Comparison of ENCODE assay signal across 17 cellular contexts in the genomic region with DNA sequence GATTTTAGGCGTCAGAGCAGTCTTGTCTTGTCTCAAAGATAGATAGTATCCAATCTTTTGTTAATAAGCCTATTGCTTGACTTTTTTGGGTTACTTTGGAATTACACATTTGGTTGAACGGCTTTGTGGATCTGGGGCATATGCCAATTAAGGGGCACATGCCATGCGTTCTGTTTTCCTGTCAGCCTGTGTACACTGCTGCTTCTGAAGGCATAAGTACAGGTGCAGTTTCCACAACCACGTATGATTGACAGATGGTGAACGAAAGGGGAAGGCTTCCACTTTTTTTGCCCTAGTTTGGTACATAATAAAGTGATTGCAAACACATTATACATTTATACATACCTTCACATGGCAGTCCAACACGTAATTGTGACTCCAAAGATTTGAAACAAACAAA.
"Had no signal": no experiment of that assay in that cellular context is flagged by ENCODE, and none has a peak within 500 bp of the region (broad histone marks: within the 10 kb centered on the region; RNA-seq: fewer than 3 reads in every experiment).

No MANE protein-coding gene starts in this region.

- H3K4me3 Mint-ChIP-seq: activated CD4-positive, alpha-beta memory T cell treated with anti-CD3 and anti-CD28 coated beads for 36 hours; activated naive CD8-positive, alpha-beta T cell; endodermal cell; stimulated activated naive B cell treated with anti-CD40 and anti-IgM and Interleukin-4, amounts not matched to agents 10 μg/mL and 1 μg/mL and 100 μg/mL, for 72 hours had no signal

- H3K27me3 Mint-ChIP-seq: activated CD4-positive, alpha-beta memory T cell treated with anti-CD3 and anti-CD28 coated beads for 36 hours; activated naive CD8-positive, alpha-beta T cell; stimulated activated naive B cell treated with anti-CD40 and anti-IgM and Interleukin-4, amounts not matched to agents 10 μg/mL and 1 μg/mL and 100 μg/mL, for 72 hours had no signal

- H3K4me1 Mint-ChIP-seq: stimulated activated naive B cell treated with anti-CD40 and anti-IgM and Interleukin-4, amounts not matched to agents 10 μg/mL and 1 μg/mL and 100 μg/mL, for 72 hours had no signal

- H3K4me1 ChIP-seq: right atrium auricular region had no signal

- H3K4me3 ChIP-seq: right atrium auricular region, transverse colon had no signal

- H3K36me3 ChIP-seq: transverse colon had no signal

- H3K27me3 ChIP-seq: brain microvascular endothelial cell, right atrium auricular region, transverse colon had no signal

- H3K27ac ChIP-seq: brain microvascular endothelial cell, right atrium auricular region, transverse colon had no signal

- ATAC-seq: stimulated activated naive B cell treated with anti-CD40 and anti-IgM and Interleukin-4, amounts not matched to agents 10 μg/mL and 1 μg/mL and 100 μg/mL, for 72 hours had no signal

- H3K27ac Mint-ChIP-seq: activated CD4-positive, alpha-beta memory T cell treated with anti-CD3 and anti-CD28 coated beads for 36 hours; activated naive CD8-positive, alpha-beta T cell; endodermal cell; stimulated activated naive B cell treated with anti-CD40 and anti-IgM and Interleukin-4, amounts not matched to agents 10 μg/mL and 1 μg/mL and 100 μg/mL, for 72 hours had no signal

- H3K9me3 Mint-ChIP-seq: activated CD4-positive, alpha-beta memory T cell treated with anti-CD3 and anti-CD28 coated beads for 36 hours; endodermal cell; stimulated activated naive B cell treated with anti-CD40 and anti-IgM and Interleukin-4, amounts not matched to agents 10 μg/mL and 1 μg/mL and 100 μg/mL, for 72 hours had no signal

- H3K9me3 ChIP-seq: right atrium auricular region, transverse colon had no signal

- DNase-seq: activated CD4-positive, alpha-beta memory T cell treated with anti-CD3 and anti-CD28 coated beads for 36 hours; activated CD4-positive, alpha-beta T cell treated with anti-CD3 and anti-CD28 coated beads for 1 hour; activated gamma-delta T cell; activated T-cell treated with anti-CD3 and anti-CD28 coated beads, Interleukin-2, amount 50 U/mL, for 48 hours; amygdala; brain microvascular endothelial cell; cerebellar nuclear complex; endodermal cell; erythroblast; hippocampal formation; kidney glomerular epithelial cell; posterior cingulate gyrus; stimulated activated CD4-positive, alpha-beta T cell treated with anti-CD3 and anti-CD28 coated beads, Interleukin-1b, Interleukin-23, amount 100 ng/mL, for 48 hours; stimulated activated naive B cell treated with anti-CD40 and anti-IgM and Interleukin-4, amounts not matched to agents 10 μg/mL and 1 μg/mL and 100 μg/mL, for 72 hours; transverse colon had no signal
